Comparison of ENCODE assay signal across 10 cellular contexts in genomic region chr10:78438094-78438906, GRCh38.
DNase-seq lines count a peak whose midpoint lies in the region; ATAC-seq, FAIRE-seq and TF ChIP-seq lines count a peak whose summit lies in the region.
"Had no signal": no experiment of that assay in that cellular context is flagged by ENCODE, and none has a peak within 500 bp of the region (broad histone marks: within the 10 kb centered on the region; RNA-seq: fewer than 3 reads in every experiment).

No MANE protein-coding gene starts in this region.

- H3K4me2 ChIP-seq in GM12878 (ENCODE audit: control insufficient read depth, insufficient read depth), result no peak overlapping the region
- no peak overlapping the region for H3K4me2 ChIP-seq in parathyroid adenoma (ENCODE audit: low read length)

- no peak for TF ChIP-seq EP300 in GM12878 (IDR thresholded peaks at IDR 0.05; ENCODE audit: borderline replicate concordance in 1 of 2, control insufficient read depth in 1 of 2, low read depth in 2 of 2, low read length in 2 of 2)

- no peak overlapping the region for H3K27ac Mint-ChIP-seq in activated CD4-positive, alpha-beta memory T cell treated with anti-CD3 and anti-CD28 coated beads for 36 hours
- H3K27ac Mint-ChIP-seq in activated CD4-positive, alpha-beta memory T cell treated with anti-CD3 and anti-CD28 coated beads, Interleukin-2, amount 10 ng/mL, durations not matched to agents 7 days and 5 days, result no peak overlapping the region

- no peak for TF ChIP-seq POLR2A in GM12878 (IDR thresholded peaks at IDR 0.05; ENCODE audit: low read depth, low read length)

- intact Hi-C loops in activated CD4-positive, alpha-beta memory T cell treated with anti-CD3 and anti-CD28 coated beads for 36 hours (cut with micrococcal nuclease), result loop anchor here (1.0 kb wide), 1 partner anchor 391 kb away; no protein-coding TSS in a partner anchor
- intact Hi-C loops in GM12878 (cut with micrococcal nuclease; ENCODE audit: unreplicated experiment), result loop anchor here (10.0 kb wide), 1 partner anchor 757 kb away; no protein-coding TSS in a partner anchor

- POLR2A ChIA-PET in activated CD4-positive, alpha-beta memory T cell treated with anti-CD3 and anti-CD28 coated beads for 36 hours (lab: Charles Lee), result no interaction called here
- POLR2A ChIA-PET in activated CD4-positive, alpha-beta memory T cell treated with anti-CD3 and anti-CD28 coated beads, Interleukin-2, amount 10 ng/mL, durations not matched to agents 7 days and 5 days (lab: Charles Lee), result no interaction called here
- POLR2A ChIA-PET in GM12878 (lab: Charles Lee), result no interaction called here

- H3K27ac ChIP-seq in GM12878 (ENCODE audit: control insufficient read depth, insufficient read depth) (no peak overlapping the region), parathyroid adenoma (no peak overlapping the region)
- H3K27ac ChIP-seq: SJSA1 had no signal

- BruUV-seq in GM12878 (replicated peaks; lab: Mats Ljungman, UMichigan), result no TSS peak

- in situ Hi-C loops in GM12878 (cut with MboI), result no loop called here

- H3K9ac ChIP-seq in GM12878 (ENCODE audit: control insufficient read depth, insufficient read depth, low read length) (no peak overlapping the region), parathyroid adenoma (no peak overlapping the region)

- TF ChIP-seq RAD21 in GM12878 (IDR thresholded peaks at IDR 0.05; ENCODE audit: insufficient read depth, low read depth, low read length), result no peak

- no peak overlapping the region for H3K4me3 Mint-ChIP-seq in activated CD4-positive, alpha-beta memory T cell treated with anti-CD3 and anti-CD28 coated beads for 36 hours
- no peak overlapping the region for H3K4me3 Mint-ChIP-seq in activated CD4-positive, alpha-beta memory T cell treated with anti-CD3 and anti-CD28 coated beads, Interleukin-2, amount 10 ng/mL, durations not matched to agents 7 days and 5 days

- peak; percentile 83 for ATAC-seq in HG03354 (IDR thresholded peaks at IDR 0.05; ENCODE audit: poor library complexity, severe bottlenecking, unreplicated experiment)
- ATAC-seq in GM12878, result peak; percentile 73
- ATAC-seq in HG03457 (IDR thresholded peaks at IDR 0.05; ENCODE audit: unreplicated experiment), result no peak

- no peaks in the 10 kb centered on the region for H3K4me1 ChIP-seq in GM12878 (ENCODE audit: control insufficient read depth, insufficient read depth, low read length)
- no peaks in the 10 kb centered on the region for H3K4me1 ChIP-seq in parathyroid adenoma

- H3K36me3 ChIP-seq in GM12878 (ENCODE audit: control insufficient read depth in 2 of 2, insufficient read depth in 2 of 2, low read length in 1 of 2), result no peaks in the 10 kb centered on the region
- no peaks in the 10 kb centered on the region for H3K36me3 ChIP-seq in parathyroid adenoma (ENCODE audit: control insufficient read depth, insufficient read depth, low read length)
- H3K36me3 ChIP-seq: SJSA1 had no signal

- peak in 1 of 3 experiments; percentile 24; a peak in 2 of 6 replicates for TF ChIP-seq CTCF in GM12878 (IDR thresholded peaks at IDR 0.05 in 2 of 3, conservative IDR thresholded peaks at IDR 0.05 in 1 of 3; ENCODE audit: control insufficient read depth in 2 of 3, extremely low read depth in 1 of 3, insufficient read depth in 1 of 3, low read depth in 3 of 3, low read length in 3 of 3)
- TF ChIP-seq CTCF in parathyroid adenoma (IDR thresholded peaks at IDR 0.05), result peak; percentile 6

- no peaks in the 10 kb centered on the region for H3K36me3 Mint-ChIP-seq in activated CD4-positive, alpha-beta memory T cell treated with anti-CD3 and anti-CD28 coated beads for 36 hours
- H3K36me3 Mint-ChIP-seq in activated CD4-positive, alpha-beta memory T cell treated with anti-CD3 and anti-CD28 coated beads, Interleukin-2, amount 10 ng/mL, durations not matched to agents 7 days and 5 days (ENCODE audit: low read depth), result no peaks in the 10 kb centered on the region

- H3K27me3 ChIP-seq in GM12878 (replicated peaks in 1 of 2; ENCODE audit: control insufficient read depth in 2 of 2, insufficient read depth in 2 of 2, low read length in 1 of 2) (peaks cover 0 to 2% of the 10 kb centered on the region in 2 experiments; a peak in 2 of 4 replicates), parathyroid adenoma (ENCODE audit: control insufficient read depth, insufficient read depth, low read length) (no peaks in the 10 kb centered on the region)
- H3K27me3 ChIP-seq: SJSA1 had no signal

- RAD21 ChIA-PET in GM12878 (lab: Charles Lee; ENCODE audit: unreplicated experiment), result no interaction called here

- no peak for FAIRE-seq in GM12878 (lab: Jason Lieb, UNC)

- H2AFZ ChIP-seq in GM12878 (ENCODE audit: control insufficient read depth, low read depth, low read length) (no peak overlapping the region), parathyroid adenoma (no peak overlapping the region)

- 11% methylated on average over 9 of the region's 9 CpGs for WGBS in GM12878 (ENCODE audit: insufficient coverage, insufficient replicate concordance, low lambda C conversion rate, missing lambda C conversion rate)

- SMC1A ChIA-PET in GM12878 (lab: Charles Lee; ENCODE audit: uncharacterized antibody, unreplicated experiment), result interaction anchor here (0.6 kb wide), 1 partner anchor 226 kb away, joined by 3 read pairs; no protein-coding TSS in a partner anchor

- H3K4me3 ChIP-seq in GM12878 (no peak overlapping the region), parathyroid adenoma (ENCODE audit: low read depth, low read length) (no peak overlapping the region)
- H3K4me3 ChIP-seq: SJSA1 had no signal

- no peaks in the 10 kb centered on the region for H3K9me3 Mint-ChIP-seq in activated CD4-positive, alpha-beta memory T cell treated with anti-CD3 and anti-CD28 coated beads for 36 hours
- H3K9me3 Mint-ChIP-seq in activated CD4-positive, alpha-beta memory T cell treated with anti-CD3 and anti-CD28 coated beads, Interleukin-2, amount 10 ng/mL, durations not matched to agents 7 days and 5 days, result no peaks in the 10 kb centered on the region

- H4K20me1 ChIP-seq in GM12878 (ENCODE audit: control insufficient read depth, insufficient read depth), result no peaks in the 10 kb centered on the region

- no peaks in the 10 kb centered on the region for H3K9me3 ChIP-seq in GM12878 (replicated peaks; ENCODE audit: control insufficient read depth, insufficient read depth, low read length)
- no peaks in the 10 kb centered on the region for H3K9me3 ChIP-seq in parathyroid adenoma (ENCODE audit: control insufficient read depth, low read length)
- H3K9me3 ChIP-seq: SJSA1 had no signal

- DNase-seq in activated CD4-positive, alpha-beta memory T cell treated with anti-CD3 and anti-CD28 coated beads for 36 hours, result peak; percentile 55
- no peak for DNase-seq in activated CD4-positive, alpha-beta memory T cell treated with anti-CD3 and anti-CD28 coated beads, Interleukin-2, amount 10 ng/mL, durations not matched to agents 7 days and 5 days
- DNase-seq in GM12878 (ENCODE audit: low read depth, low spot score), result no peak
- no peak for DNase-seq in middle frontal gyrus (ENCODE audit: extremely low spot score, low spot score)
- no peak for DNase-seq in GM19238 (ENCODE audit: insufficient read length, low spot score)
- DNase-seq: NCI-H2171 had no signal

- H3K79me2 ChIP-seq in GM12878 (ENCODE audit: control insufficient read depth, insufficient read depth, low read length) (no peaks in the 10 kb centered on the region), parathyroid adenoma (no peaks in the 10 kb centered on the region)

- H3K4me1 Mint-ChIP-seq in activated CD4-positive, alpha-beta memory T cell treated with anti-CD3 and anti-CD28 coated beads for 36 hours (ENCODE audit: low read depth), result peaks cover 3% of the 10 kb centered on the region
- no peaks in the 10 kb centered on the region for H3K4me1 Mint-ChIP-seq in activated CD4-positive, alpha-beta memory T cell treated with anti-CD3 and anti-CD28 coated beads, Interleukin-2, amount 10 ng/mL, durations not matched to agents 7 days and 5 days

- peaks cover 8% of the 10 kb centered on the region for H3K27me3 Mint-ChIP-seq in activated CD4-positive, alpha-beta memory T cell treated with anti-CD3 and anti-CD28 coated beads for 36 hours
- peaks cover 1% of the 10 kb centered on the region for H3K27me3 Mint-ChIP-seq in activated CD4-positive, alpha-beta memory T cell treated with anti-CD3 and anti-CD28 coated beads, Interleukin-2, amount 10 ng/mL, durations not matched to agents 7 days and 5 days

- CTCF ChIA-PET in activated CD4-positive, alpha-beta memory T cell treated with anti-CD3 and anti-CD28 coated beads for 36 hours (lab: Charles Lee), result interaction anchor here (1.3 kb wide), 1 partner anchor 391 kb away, joined by 5 read pairs; no protein-coding TSS in a partner anchor
- CTCF ChIA-PET in activated CD4-positive, alpha-beta memory T cell treated with anti-CD3 and anti-CD28 coated beads, Interleukin-2, amount 10 ng/mL, durations not matched to agents 7 days and 5 days (lab: Charles Lee), result no interaction called here
- CTCF ChIA-PET in GM12878 (lab: Yijun Ruan, JAX), result no interaction called here

TF ChIP-seq in GM12878, 131 proteins besides CTCF, POLR2A, EP300 and RAD21:
- TF ChIP-seq PKNOX1 (IDR thresholded peaks at IDR 0.05), result no peak
- peak; percentile 12; the same call in 1 of the 2 replicates for TF ChIP-seq SMC3 (IDR thresholded peaks at IDR 0.05; ENCODE audit: borderline replicate concordance, low read length)
